14 cellular contexts compared by ENCODE assay signal in genomic region chr11:89405629-89406028, GRCh38.
DNase-seq lines count a peak whose midpoint lies in the region; ATAC-seq, FAIRE-seq and TF ChIP-seq lines count a peak whose summit lies in the region.
"Had no signal": no experiment of that assay in that cellular context is flagged by ENCODE, and none has a peak within 500 bp of the region (broad histone marks: within the 10 kb centered on the region; RNA-seq: fewer than 3 reads in every experiment).

No MANE protein-coding gene starts in this region.

- H3K4me3 Mint-ChIP-seq in WTC11, result no peak overlapping the region
- H3K4me3 Mint-ChIP-seq: activated T-helper 17 cell treated with anti-CD3 and anti-CD28 coated beads, Interleukin-2, amount 50 U/mL, for 72 hours had no signal

- no peaks in the 10 kb centered on the region for H3K9me3 Mint-ChIP-seq in WTC11
- H3K9me3 Mint-ChIP-seq: activated T-helper 17 cell treated with anti-CD3 and anti-CD28 coated beads, Interleukin-2, amount 50 U/mL, for 72 hours had no signal

- TF ChIP-seq CTCF in LNCaP clone FGC (IDR thresholded peaks at IDR 0.05; ENCODE audit: control insufficient read depth, extremely low read depth, insufficient read depth), result peak; percentile 9; the same call in 1 of the 2 replicates
- TF ChIP-seq CTCF in WTC11 (IDR thresholded peaks at IDR 0.05), result no peak

- no peak overlapping the region for H3K27ac Mint-ChIP-seq in WTC11
- H3K27ac Mint-ChIP-seq: activated T-helper 17 cell treated with anti-CD3 and anti-CD28 coated beads, Interleukin-2, amount 50 U/mL, for 72 hours had no signal

- DNase-seq in Caki2 (ENCODE audit: low read depth) (peak; percentile 10), LNCaP clone FGC (ENCODE audit: low read depth) (peak; percentile 15), WTC11 (ENCODE audit: low spot score) (no peak), kidney tubule cell (ENCODE audit: low spot score) (peak; percentile 38), globus pallidus (ENCODE audit: low spot score) (no peak), RCC 7860 (ENCODE audit: low spot score) (no peak)
- DNase-seq in NK-92 treated with Interleukin-12 subunit alpha and Interleukin-12 subunit beta, amount 100 ng/mL, for 24 hours (lab: John Stamatoyannopoulos, UW), result no peak
- DNase-seq: islet precursor cell, occipital lobe, tibial artery had no signal

- CTCF ChIA-PET in WTC11 (lab: Charles Lee), result interaction anchor here (0.6 to 1.5 kb wide), 3 partner anchors 8 to 98 kb away, joined by 3 read pairs; no protein-coding TSS in a partner anchor

- no peaks in the 10 kb centered on the region for H3K36me3 Mint-ChIP-seq in WTC11

- H3K27me3 Mint-ChIP-seq in WTC11 (ENCODE audit: low read depth), result no peaks in the 10 kb centered on the region
- H3K27me3 Mint-ChIP-seq: activated T-helper 17 cell treated with anti-CD3 and anti-CD28 coated beads, Interleukin-2, amount 50 U/mL, for 72 hours had no signal

- in situ Hi-C loops in Caki2 (cut with HindIII; ENCODE audit: low pct_unique_long_range_greater_than_20kb, low sequenced_read_pairs), result no loop called here

- POLR2A ChIA-PET in WTC11 (lab: Charles Lee), result no interaction called here

- FAIRE-seq in RCC 7860 (lab: Jason Lieb, UNC), result no peak
- FAIRE-seq: TTC549 had no signal

- peaks cover 4% of the 10 kb centered on the region for H3K4me1 Mint-ChIP-seq in WTC11
- H3K4me1 Mint-ChIP-seq: activated T-helper 17 cell treated with anti-CD3 and anti-CD28 coated beads, Interleukin-2, amount 50 U/mL, for 72 hours had no signal

- ATAC-seq in WTC11 (peak; percentile 85), GM19328 (IDR thresholded peaks at IDR 0.05; ENCODE audit: unreplicated experiment) (no peak)
- ATAC-seq: activated T-helper 17 cell treated with anti-CD3 and anti-CD28 coated beads, Interleukin-2, amount 50 U/mL, for 72 hours had no signal

- no peak overlapping the region for H3K4me3 ChIP-seq in LNCaP clone FGC (ENCODE audit: low read depth, low read length)
- H3K4me3 ChIP-seq: HAP-1, tibial artery had no signal

TF ChIP-seq in WTC11, 78 proteins besides CTCF, POLR2A, EP300 and RAD21:
- TF ChIP-seq PREB (CRISPR knock-in tag; IDR thresholded peaks at IDR 0.05; ENCODE audit: borderline replicate concordance) (no peak), ZNF423 (CRISPR knock-in tag; IDR thresholded peaks at IDR 0.05) (no peak), CREM (CRISPR knock-in tag; IDR thresholded peaks at IDR 0.05) (no peak), ZNF396 (CRISPR knock-in tag; IDR thresholded peaks at IDR 0.05; ENCODE audit: borderline replicate concordance) (no peak), CBFB (CRISPR knock-in tag; IDR thresholded peaks at IDR 0.05; ENCODE audit: low read depth) (no peak), RELA (CRISPR knock-in tag; IDR thresholded peaks at IDR 0.05; ENCODE audit: borderline replicate concordance) (no peak), ZNF263 (CRISPR knock-in tag; IDR thresholded peaks at IDR 0.05; ENCODE audit: low read depth) (no peak), ZNF219 (CRISPR knock-in tag; IDR thresholded peaks at IDR 0.05; ENCODE audit: borderline replicate concordance) (no peak), ETV6 (CRISPR knock-in tag; IDR thresholded peaks at IDR 0.05) (no peak), FOXK1 (CRISPR knock-in tag; IDR thresholded peaks at IDR 0.05) (no peak), MYBL2 (CRISPR knock-in tag; IDR thresholded peaks at IDR 0.05) (no peak), TP53 (CRISPR knock-in tag; IDR thresholded peaks at IDR 0.05) (no peak), GRHL2 (CRISPR knock-in tag; IDR thresholded peaks at IDR 0.05; ENCODE audit: insufficient replicate concordance, severe bottlenecking) (no peak), RORB (CRISPR knock-in tag; IDR thresholded peaks at IDR 0.05) (no peak), ZBTB43 (CRISPR knock-in tag; IDR thresholded peaks at IDR 0.05) (no peak)
- TF ChIP-seq, protein P1, sequence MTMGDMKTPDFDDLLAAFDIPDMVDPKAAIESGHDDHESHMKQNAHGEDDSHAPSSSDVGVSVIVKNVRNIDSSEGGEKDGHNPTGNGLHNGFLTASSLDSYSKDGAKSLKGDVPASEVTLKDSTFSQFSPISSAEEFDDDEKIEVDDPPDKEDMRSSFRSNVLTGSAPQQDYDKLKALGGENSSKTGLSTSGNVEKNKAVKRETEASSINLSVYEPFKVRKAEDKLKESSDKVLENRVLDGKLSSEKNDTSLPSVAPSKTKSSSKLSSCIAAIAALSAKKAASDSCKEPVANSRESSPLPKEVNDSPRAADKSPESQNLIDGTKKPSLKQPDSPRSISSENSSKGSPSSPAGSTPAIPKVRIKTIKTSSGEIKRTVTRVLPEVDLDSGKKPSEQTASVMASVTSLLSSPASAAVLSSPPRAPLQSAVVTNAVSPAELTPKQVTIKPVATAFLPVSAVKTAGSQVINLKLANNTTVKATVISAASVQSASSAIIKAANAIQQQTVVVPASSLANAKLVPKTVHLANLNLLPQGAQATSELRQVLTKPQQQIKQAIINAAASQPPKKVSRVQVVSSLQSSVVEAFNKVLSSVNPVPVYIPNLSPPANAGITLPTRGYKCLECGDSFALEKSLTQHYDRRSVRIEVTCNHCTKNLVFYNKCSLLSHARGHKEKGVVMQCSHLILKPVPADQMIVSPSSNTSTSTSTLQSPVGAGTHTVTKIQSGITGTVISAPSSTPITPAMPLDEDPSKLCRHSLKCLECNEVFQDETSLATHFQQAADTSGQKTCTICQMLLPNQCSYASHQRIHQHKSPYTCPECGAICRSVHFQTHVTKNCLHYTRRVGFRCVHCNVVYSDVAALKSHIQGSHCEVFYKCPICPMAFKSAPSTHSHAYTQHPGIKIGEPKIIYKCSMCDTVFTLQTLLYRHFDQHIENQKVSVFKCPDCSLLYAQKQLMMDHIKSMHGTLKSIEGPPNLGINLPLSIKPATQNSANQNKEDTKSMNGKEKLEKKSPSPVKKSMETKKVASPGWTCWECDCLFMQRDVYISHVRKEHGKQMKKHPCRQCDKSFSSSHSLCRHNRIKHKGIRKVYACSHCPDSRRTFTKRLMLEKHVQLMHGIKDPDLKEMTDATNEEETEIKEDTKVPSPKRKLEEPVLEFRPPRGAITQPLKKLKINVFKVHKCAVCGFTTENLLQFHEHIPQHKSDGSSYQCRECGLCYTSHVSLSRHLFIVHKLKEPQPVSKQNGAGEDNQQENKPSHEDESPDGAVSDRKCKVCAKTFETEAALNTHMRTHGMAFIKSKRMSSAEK (CRISPR knock-in tag; IDR thresholded peaks at IDR 0.05; ENCODE audit: borderline replicate concordance), result no peak

Comparison
In these comparisons a context has a peak if more than half of its experiments do, and no peak if none do; other contexts are left out.
1. DNase-seq: peak in Caki2 (single experiment), LNCaP clone FGC (single experiment) and kidney tubule cell (single experiment); none in WTC11 (single experiment), globus pallidus (single experiment), NK-92 treated with Interleukin-12 subunit alpha and Interleukin-12 subunit beta, amount 100 ng/mL, for 24 hours (single experiment) and RCC 7860 (single experiment).